ENCODE assay signal across 13 cellular contexts in genomic region chr6:12232339-12232738, GRCh38. TPM values are rescaled to one million over a fixed set of nuclear protein-coding genes. Genes with fewer than 3 reads are reported as not detected.
DNase-seq lines count a peak whose midpoint lies in the region; ATAC-seq and TF ChIP-seq lines count a peak whose summit lies in the region.
"Had no signal": no experiment of that assay in that cellular context is flagged by ENCODE, and none has a peak within 500 bp of the region (broad histone marks: within the 10 kb centered on the region; RNA-seq: fewer than 3 reads in every experiment).

No MANE protein-coding gene starts in this region.

- no peak for TF ChIP-seq CTCF in uterus (IDR thresholded peaks at IDR 0.05)

- DNase-seq in stimulated activated CD4-positive, alpha-beta T cell treated with anti-CD3 and anti-CD28 coated beads, Interleukin-4, amount 100 ng/mL, for 24 hours = peak; percentile 7
- DNase-seq in stimulated activated CD4-positive, alpha-beta T cell treated with anti-CD3 and anti-CD28 coated beads, Interleukin-4, amount 100 ng/mL, for 1 hour = no peak
- DNase-seq in activated naive CD8-positive, alpha-beta T cell treated with anti-CD3 and anti-CD28 coated beads, Interleukin-2, amount 50 U/mL, for 24 hours = no peak
- no peak for DNase-seq in caudate nucleus (lab: John Stamatoyannopoulos, UW)
- DNase-seq in HT-29 (ENCODE audit: low spot score) = no peak
- DNase-seq in uterus = no peak
- DNase-seq: BE2C, heart left ventricle, NCI-H748 treated with DMSO at 0.1 percent for 48 hours had no signal

- no peaks in the 10 kb centered on the region for H3K27me3 Mint-ChIP-seq in activated naive CD8-positive, alpha-beta T cell treated with anti-CD3 and anti-CD28 coated beads, Interleukin-2, amount 50 U/mL, for 24 hours
- H3K27me3 Mint-ChIP-seq: brain had no signal

- H3K36me3 ChIP-seq in uterus = no peaks in the 10 kb centered on the region
- H3K36me3 ChIP-seq: BE2C, heart left ventricle had no signal

- H3K27ac Mint-ChIP-seq in activated naive CD8-positive, alpha-beta T cell treated with anti-CD3 and anti-CD28 coated beads, Interleukin-2, amount 50 U/mL, for 24 hours = peak overlapping the region; percentile 39
- H3K27ac Mint-ChIP-seq: brain had no signal

- no peaks in the 10 kb centered on the region for H3K4me1 ChIP-seq in uterus
- H3K4me1 ChIP-seq: BE2C had no signal

- peaks cover 56% of the 10 kb centered on the region for H3K4me1 Mint-ChIP-seq in activated naive CD8-positive, alpha-beta T cell treated with anti-CD3 and anti-CD28 coated beads, Interleukin-2, amount 50 U/mL, for 24 hours
- H3K4me1 Mint-ChIP-seq: nephron had no signal

- H3K4me3 ChIP-seq in uterus = no peak overlapping the region
- H3K4me3 ChIP-seq: heart left ventricle had no signal

- H3K4me3 Mint-ChIP-seq in activated naive CD8-positive, alpha-beta T cell treated with anti-CD3 and anti-CD28 coated beads, Interleukin-2, amount 50 U/mL, for 24 hours = peak overlapping the region; percentile 8
- H3K4me3 Mint-ChIP-seq: brain, nephron had no signal

- no peaks in the 10 kb centered on the region for H3K9me3 Mint-ChIP-seq in activated naive CD8-positive, alpha-beta T cell treated with anti-CD3 and anti-CD28 coated beads, Interleukin-2, amount 50 U/mL, for 24 hours
- H3K9me3 Mint-ChIP-seq: brain, nephron had no signal

- no peaks in the 10 kb centered on the region for H3K9me3 ChIP-seq in uterus
- H3K9me3 ChIP-seq: BE2C, heart left ventricle had no signal

- H3K27me3 ChIP-seq in uterus = no peaks in the 10 kb centered on the region
- H3K27me3 ChIP-seq: heart left ventricle had no signal

- no peak for TF ChIP-seq POLR2A in uterus (IDR thresholded peaks at IDR 0.05)

- H3K27ac ChIP-seq in caudate nucleus (ENCODE audit: low read depth, low read length) (no peak overlapping the region), uterus (no peak overlapping the region)

- H3K36me3 Mint-ChIP-seq in activated naive CD8-positive, alpha-beta T cell treated with anti-CD3 and anti-CD28 coated beads, Interleukin-2, amount 50 U/mL, for 24 hours (ENCODE audit: low read depth) = no peaks in the 10 kb centered on the region
- H3K36me3 Mint-ChIP-seq: brain had no signal

- ATAC-seq in HG03103 (IDR thresholded peaks at IDR 0.05; ENCODE audit: low read depth, unreplicated experiment) (peak; percentile 63), HG03439 (IDR thresholded peaks at IDR 0.05; ENCODE audit: unreplicated experiment) (no peak)
- ATAC-seq in activated naive CD8-positive, alpha-beta T cell treated with anti-CD3 and anti-CD28 coated beads, Interleukin-2, amount 50 U/mL, for 24 hours = no peak
- ATAC-seq: heart left ventricle had no signal

- intact Hi-C loops in uterus (cut with DNase I; ENCODE audit: low total_unique reads) = loop anchor here (5.0 kb wide), 1 partner anchor 575 kb away; no protein-coding TSS in a partner anchor

RNA-seq across cellular contexts. Expression of gene EDN1, which starts 57.8 kb away (rescaled TPM):
- total RNA-seq in HT-29 (2014; rRNA removed; shearing (Covaris generic)) = 37.0 and 43.2 TPM in 2 replicates
- 10 to 100 TPM in 2 of 4 donors, 1 to 10 TPM in 2; 2.8 to 13.8 (median 7.7) TPM for total RNA-seq in uterus
